10 cellular contexts compared by ENCODE assay signal in genomic region chr9:96942181-96942580, GRCh38. TPM values are rescaled to one million over a fixed set of nuclear protein-coding genes. Genes with fewer than 3 reads are reported as not detected.
"Had no signal": no experiment of that assay in that cellular context is flagged by ENCODE, and none has a peak within 500 bp of the region (broad histone marks: within the 10 kb centered on the region; RNA-seq: fewer than 3 reads in every experiment).

No MANE protein-coding gene starts in this region.

RNA-seq across cellular contexts. Expression of gene NUTM2G, which starts 13.5 kb away (rescaled TPM):
- total RNA-seq: activated naive CD8-positive, alpha-beta T cell treated with anti-CD3 and anti-CD28 coated beads, Interleukin-2, amount 10 ng/mL, durations not matched to agents 7 days and 5 days; activated T-cell treated with anti-CD3 and anti-CD28 coated beads, Interleukin-2, amount 50 U/mL, for 4 hours; activated T-helper 2 cell treated with anti-CD3 and anti-CD28 coated beads, Interferon-gamma antibody, Interleukin-2, Interleukin-4, amounts not matched to agents 10 μg/mL and 5 μg/mL and 100 μg/mL, durations not matched to agents 14 hours and 24 hours and 36 hours; aorta; LHCN-M2; M059J; Peyer's patch; Right ventricle myocardium superior; T-helper 2 cell treated with Interferon-gamma antibody and Interleukin-4, amounts not matched to agents 100 ng/mL and 5 ng/mL, for 36 hours had no signal
- polyA plus RNA-seq: aorta, SK-N-SH had no signal
